ENCODE assay signal across 8 cellular contexts in the genomic region with DNA sequence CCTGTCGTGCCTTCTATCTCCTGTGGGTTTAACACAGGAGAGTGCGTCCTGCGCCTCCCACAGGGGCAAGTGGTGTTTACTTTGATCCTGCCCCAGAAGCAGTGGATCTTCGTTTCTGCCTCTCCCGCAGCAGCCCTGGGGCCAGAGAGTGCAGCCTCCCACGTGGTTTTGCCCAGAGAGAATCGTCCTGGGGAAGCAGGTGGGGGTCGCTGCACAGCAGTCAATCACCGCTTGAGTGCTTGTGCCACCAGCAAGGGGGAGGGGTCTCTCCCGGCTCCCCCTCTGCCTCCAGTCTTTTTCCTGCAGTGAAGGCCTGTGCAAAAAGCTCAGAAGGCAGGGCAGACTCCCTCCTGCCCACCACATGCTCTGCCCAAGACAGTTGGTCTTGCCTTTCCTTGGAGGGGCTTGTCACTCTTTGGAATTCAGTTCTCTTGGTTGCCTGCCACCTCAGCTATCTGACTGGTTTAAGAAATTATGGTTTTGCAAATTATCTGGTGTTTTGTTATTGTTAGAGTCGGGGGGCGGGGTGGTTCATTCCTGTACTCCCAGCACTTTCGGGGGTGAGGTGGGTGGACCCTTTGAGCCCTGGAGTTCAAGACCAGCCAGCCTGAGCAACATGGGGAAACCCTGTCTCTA. TPM values are rescaled to one million over a fixed set of nuclear protein-coding genes. Genes with fewer than 3 reads are reported as not detected.
DNase-seq lines count a peak whose midpoint lies in the region; ATAC-seq and TF ChIP-seq lines count a peak whose summit lies in the region.

No MANE protein-coding gene starts in this region.

- TF ChIP-seq CTCF in spleen (IDR thresholded peaks at IDR 0.05 in 8 of 11, conservative IDR thresholded peaks at IDR 0.05 in 3 of 11): peak in 5 of 11 experiments; percentile 3 to 69 (median 50)
- no peak for TF ChIP-seq CTCF in BE2C (IDR thresholded peaks at IDR 0.05; ENCODE audit: low read depth, low read length)

- ATAC-seq in Right ventricle myocardium superior (ENCODE audit: poor library complexity): peak; percentile 26

- intact Hi-C loops in Right ventricle myocardium superior (cut with DNase I) (loop anchor here (5.0 kb wide), 1 partner anchor 87 kb away; no protein-coding TSS in a partner anchor), cardiac septum (cut with DNase I) (no loop called here), spleen (cut with DNase I; ENCODE audit: low total_unique reads) (no loop called here)

- peak overlapping the region in 1 of 2 donors; percentile 14 for H3K9ac ChIP-seq in duodenal mucosa (ENCODE audit: low read depth in 1 of 2, low read length in 2 of 2)

- H3K27ac ChIP-seq in duodenal mucosa (ENCODE audit: low read depth, low read length) (peak overlapping the region; percentile 33), spleen (peak overlapping the region in 5 of 8 donors; percentile 2 to 70 (median 59))

- H3K36me3 ChIP-seq in duodenal mucosa (ENCODE audit: control insufficient read depth in 1 of 2, insufficient read depth in 2 of 2, low read length in 2 of 2) (no peaks in the 10 kb centered on the region), spleen (no peaks in the 10 kb centered on the region), BE2C (no peaks in the 10 kb centered on the region)

- H3K27me3 ChIP-seq in duodenal mucosa (ENCODE audit: control insufficient read depth in 1 of 2, insufficient read depth in 2 of 2, low read length in 2 of 2): no peaks in the 10 kb centered on the region
- no peaks in the 10 kb centered on the region for H3K27me3 ChIP-seq in spleen (replicated peaks in 1 of 7)
- no peaks in the 10 kb centered on the region for H3K27me3 ChIP-seq in BE2C

- H3K9me3 ChIP-seq in duodenal mucosa (ENCODE audit: control insufficient read depth in 1 of 2, low read length in 2 of 2) (no peaks in the 10 kb centered on the region), spleen (no peaks in the 10 kb centered on the region), BE2C (no peaks in the 10 kb centered on the region)

- no peak for TF ChIP-seq POLR2A in spleen (IDR thresholded peaks at IDR 0.05)

- H3K4me1 ChIP-seq in duodenal mucosa (ENCODE audit: control insufficient read depth in 1 of 2, insufficient read depth in 2 of 2, low read length in 2 of 2): peaks cover 7 to 22% of the 10 kb centered on the region in 2 donors
- H3K4me1 ChIP-seq in spleen: peaks cover 3 to 31% (median 21%) of the 10 kb centered on the region in 6 donors
- H3K4me1 ChIP-seq in BE2C: peaks cover 5% of the 10 kb centered on the region; the same call in 1 of the 2 replicates

- 23 to 30% (median 28%) methylated on average over 13 of the region's 13 CpGs for whole genome bisulfite sequencing in spleen, 5 donors

- H3K4me3 ChIP-seq in duodenal mucosa (ENCODE audit: low read depth in 1 of 2, low read length in 2 of 2): peak overlapping the region; percentile 37 to 47
- peak overlapping the region in 5 of 8 donors; percentile 9 to 61 (median 24) for H3K4me3 ChIP-seq in spleen
- no peak overlapping the region for H3K4me3 ChIP-seq in BE2C (ENCODE audit: low read depth, low read length)

- DNase-seq in Right ventricle myocardium superior (no peak), cardiac septum (ENCODE audit: low spot score) (no peak), NCI-H2227 treated with DMSO at 0.1 percent for 48 hours (lab: John Stamatoyannopoulos, UW) (peak; percentile 60), spleen (no peak), BE2C (no peak), DMS 273 treated with DMSO at 0.1 percent for 48 hours (lab: John Stamatoyannopoulos, UW) (no peak), NCI-H187 treated with DMSO at 0.1 percent for 48 hours (lab: John Stamatoyannopoulos, UW) (no peak)

RNA-seq across cellular contexts. Expression of a gene that starts 26.9 kb away (rescaled TPM):
- 26.8 TPM for total RNA-seq in Right ventricle myocardium superior
- 32.1 TPM for total RNA-seq in cardiac septum
- 10 to 100 TPM in 3 of 7 donors, 1 to 10 TPM in 4; 9.0 to 15.2 (median 9.6) TPM for total RNA-seq in spleen
- polyA plus RNA-seq in spleen: 10 to 100 TPM in 2 of 3 donors, 1 to 10 TPM in 1; 8.2 to 12.4 (median 10.4) TPM
- polyA plus RNA-seq in BE2C (2012; ENCODE audit: insufficient read depth, insufficient read length, low read depth): 41.5 TPM

RNA-seq across cellular contexts. Expression of a gene that starts 29.3 kb away (rescaled TPM):
- 18.2 TPM for total RNA-seq in Right ventricle myocardium superior
- total RNA-seq in cardiac septum: 24.6 TPM
- 100 to 1,000 TPM in 2 of 7 donors, 10 to 100 TPM in 5; 79.5 to 127 (median 88.4) TPM for total RNA-seq in spleen
- 10 to 100 TPM; 17.5 to 34.6 (median 26.1) TPM for polyA plus RNA-seq in spleen
- 54.6 TPM for polyA plus RNA-seq in BE2C (2012; ENCODE audit: insufficient read depth, insufficient read length, low read depth)

RNA-seq across cellular contexts. Expression of a gene that starts 39.0 kb away (rescaled TPM):
- 14.6 TPM for total RNA-seq in Right ventricle myocardium superior
- 29.1 TPM for total RNA-seq in cardiac septum
- 1 to 10 TPM; 3.3 to 9.4 (median 6.4) TPM for total RNA-seq in spleen
- 10 to 100 TPM in 1 of 3 donors, 1 to 10 TPM in 2; 7.9 to 11.3 (median 9.4) TPM for polyA plus RNA-seq in spleen
- 42.5 TPM for polyA plus RNA-seq in BE2C (2012; ENCODE audit: insufficient read depth, insufficient read length, low read depth)
